ENCODE assay signal across 23 cellular contexts in the genomic region with DNA sequence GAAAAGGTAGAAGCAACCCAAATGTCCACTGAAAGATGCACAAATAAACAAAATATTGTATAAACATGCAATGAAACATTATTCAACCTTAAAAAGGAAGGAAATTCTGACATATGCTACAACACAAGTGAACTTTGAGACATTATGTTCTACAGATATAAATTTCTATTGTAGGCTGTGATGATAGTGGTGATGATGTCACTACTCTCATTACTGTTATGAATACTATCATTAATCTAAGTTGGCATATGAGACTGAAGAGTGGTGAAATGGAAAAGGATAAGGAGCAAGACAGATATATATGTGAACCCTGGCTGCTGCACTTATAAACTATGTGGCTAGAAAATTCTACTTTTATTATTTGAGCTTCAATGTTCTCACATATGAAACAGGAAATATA.
"Had no signal": no experiment of that assay in that cellular context is flagged by ENCODE, and none has a peak within 500 bp of the region (broad histone marks: within the 10 kb centered on the region; RNA-seq: fewer than 3 reads in every experiment).

No MANE protein-coding gene starts in this region.

- H3K4me3 Mint-ChIP-seq: mesothelial cell of epicardium, naive B cell had no signal

- H3K27me3 Mint-ChIP-seq: naive B cell had no signal

- H3K4me1 ChIP-seq: esophagus muscularis mucosa, foreskin keratinocyte, heart right ventricle, left lung, lower lobe of right lung had no signal

- H3K27ac Mint-ChIP-seq: mesothelial cell of epicardium had no signal

- H3K27me3 ChIP-seq: esophagus muscularis mucosa, foreskin keratinocyte, left lung had no signal

- FAIRE-seq: endothelial cell of umbilical vein, frontal cortex, islet of Langerhans, keratinocyte had no signal

- H3K4me1 Mint-ChIP-seq: naive B cell had no signal

- H3K36me3 ChIP-seq: esophagus muscularis mucosa, heart right ventricle, left lung, lower lobe of right lung had no signal

- H3K4me3 ChIP-seq: coronary artery, dorsolateral prefrontal cortex, esophagus muscularis mucosa, heart right ventricle, left lung, lower lobe of right lung, mucosa of descending colon had no signal

- H3K27ac ChIP-seq: coronary artery, dorsolateral prefrontal cortex, esophagus muscularis mucosa, foreskin keratinocyte, heart right ventricle, left lung, lower lobe of right lung had no signal

- DNase-seq: dermis blood vessel endothelial cell; dorsolateral prefrontal cortex; effector CD4-positive, alpha-beta T cell; effector memory CD4-positive, alpha-beta T cell; foreskin keratinocyte; glutamatergic neuron; head of caudate nucleus; heart right ventricle; hippocampal formation; left cardiac atrium; left lung; left ventricle myocardium superior; lower lobe of right lung; mesenchymal stem cell; mucosa of descending colon; naive B cell had no signal

- ATAC-seq: foreskin keratinocyte, heart right ventricle, left cardiac atrium, left lung, left ventricle myocardium superior, lower lobe of right lung, mucosa of descending colon had no signal
